In the genomic region with DNA sequence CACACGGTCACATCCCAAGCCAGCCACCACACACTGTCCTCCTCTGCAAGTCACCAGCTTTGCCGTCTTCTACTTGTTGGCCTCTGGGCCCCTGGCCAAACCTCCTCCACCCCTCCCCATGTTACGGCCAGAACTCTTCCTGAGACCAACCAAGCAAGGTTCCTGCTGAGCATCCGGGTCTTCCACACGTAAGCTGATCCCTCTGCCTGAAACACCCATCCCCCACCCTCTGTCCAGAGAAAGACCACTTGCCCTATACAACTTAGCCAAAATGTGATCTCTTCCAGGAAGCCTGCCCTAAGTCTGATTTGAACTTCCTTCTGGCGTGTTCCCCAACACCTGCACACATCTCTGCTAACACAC, we compare ENCODE assay signal across 13 cellular contexts. TPM values are rescaled to one million over a fixed set of nuclear protein-coding genes. Genes with fewer than 3 reads are reported as not detected.
DNase-seq lines count a peak whose midpoint lies in the region; ATAC-seq and TF ChIP-seq lines count a peak whose summit lies in the region.
"Had no signal": no experiment of that assay in that cellular context is flagged by ENCODE, and none has a peak within 500 bp of the region (broad histone marks: within the 10 kb centered on the region; RNA-seq: fewer than 3 reads in every experiment).

No MANE protein-coding gene starts in this region.

- no peak for DNase-seq in activated T-cell treated with anti-CD3 and anti-CD28 coated beads, Interleukin-2, amount 50 U/mL, for 24 hours
- DNase-seq in activated T-cell treated with anti-CD3 and anti-CD28 coated beads, Interleukin-2, amount 50 U/mL, for 4 hours: no peak
- DNase-seq in PC-9: peak in 1 of 2 experiments; percentile 47
- DNase-seq in fibroblast of gingiva (ENCODE audit: low read depth): peak; percentile 42
- DNase-seq in pulmonary artery endothelial cell (ENCODE audit: low read depth, low spot score): peak; percentile 35
- DNase-seq in stimulated activated CD4-positive, alpha-beta T cell treated with anti-CD3 and anti-CD28 coated beads, Interleukin-2, amount 100 ng/mL, for 48 hours: no peak
- DNase-seq in adrenal gland: no peak
- no peak for DNase-seq in effector memory CD8-positive, alpha-beta T cell
- DNase-seq: kidney, NCI-H1930 had no signal

- H3K4me1 Mint-ChIP-seq in activated T-cell treated with anti-CD3 and anti-CD28 coated beads, Interleukin-2, amount 50 U/mL, for 24 hours (ENCODE audit: low read depth): no peaks in the 10 kb centered on the region
- H3K4me1 Mint-ChIP-seq in activated T-cell treated with anti-CD3 and anti-CD28 coated beads, Interleukin-2, amount 50 U/mL, for 4 hours (ENCODE audit: low read depth): no peaks in the 10 kb centered on the region
- H3K4me1 Mint-ChIP-seq in effector memory CD8-positive, alpha-beta T cell (ENCODE audit: low read depth in 2 of 2): no peaks in the 10 kb centered on the region
- H3K4me1 Mint-ChIP-seq: stimulated activated effector memory CD8-positive, alpha-beta T cell treated with anti-CD3 and anti-CD28 coated beads, Interleukin-12 subunit alpha, Interleukin-12 subunit beta, amount 100 ng/mL, for 72 hours had no signal

- no peaks in the 10 kb centered on the region for H3K27me3 ChIP-seq in PC-9 (ENCODE audit: insufficient read depth, low read depth)
- H3K27me3 ChIP-seq in adrenal gland: no peaks in the 10 kb centered on the region

- POLR2A ChIA-PET in PC-9 (lab: Charles Lee; ENCODE audit: unreplicated experiment): interaction anchor here (0.6 kb wide), 1 partner anchor 10 kb away, joined by 6 read pairs; no protein-coding TSS in a partner anchor

- H3K4me3 ChIP-seq in PC-9: no peak overlapping the region
- H3K4me3 ChIP-seq in adrenal gland: no peak overlapping the region

- H4K20me1 ChIP-seq in PC-9 (ENCODE audit: insufficient read depth): peaks cover 10% of the 10 kb centered on the region

- H3K9me2 ChIP-seq in PC-9 (ENCODE audit: insufficient read depth): no peaks in the 10 kb centered on the region

- H3K4me1 ChIP-seq in PC-9 (replicated peaks; ENCODE audit: insufficient read depth): peaks cover 22% of the 10 kb centered on the region
- H3K4me1 ChIP-seq in adrenal gland (replicated peaks in 1 of 2): no peaks in the 10 kb centered on the region

- 0 out of 2 replicates have a peak, but pooled peaks cover 7% of the 10 kb centered on the region for H3K79me2 ChIP-seq in PC-9 (ENCODE audit: low read depth)

- H3K36me3 ChIP-seq in PC-9 (ENCODE audit: low read depth) (peaks cover 54% of the 10 kb centered on the region), adrenal gland (replicated peaks in 1 of 2) (peaks cover 0 to 86% of the 10 kb centered on the region in 2 donors)

- peaks cover 27% of the 10 kb centered on the region; the same call in 1 of the 2 replicates for H3F3A ChIP-seq in PC-9 (ENCODE audit: insufficient read depth, low read depth)

- H3K27me3 Mint-ChIP-seq in activated T-cell treated with anti-CD3 and anti-CD28 coated beads, Interleukin-2, amount 50 U/mL, for 24 hours: no peaks in the 10 kb centered on the region
- H3K27me3 Mint-ChIP-seq in activated T-cell treated with anti-CD3 and anti-CD28 coated beads, Interleukin-2, amount 50 U/mL, for 4 hours (ENCODE audit: low read depth): no peaks in the 10 kb centered on the region
- H3K27me3 Mint-ChIP-seq in effector memory CD8-positive, alpha-beta T cell: no peaks in the 10 kb centered on the region

- BruUV-seq in PC-9 (replicated peaks; lab: Mats Ljungman, UMichigan): no TSS peak

- no peak for TF ChIP-seq CTCF in PC-9 (conservative IDR thresholded peaks at IDR 0.05)
- no peak for TF ChIP-seq CTCF in adrenal gland (IDR thresholded peaks at IDR 0.05)

- H3K27ac ChIP-seq in PC-9 (peak overlapping the region; percentile 48; the same call in 1 of the 2 replicates), adrenal gland (peak overlapping the region in 1 of 5 donors; percentile 26)

- no peak overlapping the region for H3K4me3 Mint-ChIP-seq in activated T-cell treated with anti-CD3 and anti-CD28 coated beads, Interleukin-2, amount 50 U/mL, for 24 hours
- H3K4me3 Mint-ChIP-seq in activated T-cell treated with anti-CD3 and anti-CD28 coated beads, Interleukin-2, amount 50 U/mL, for 4 hours: no peak overlapping the region
- no peak overlapping the region for H3K4me3 Mint-ChIP-seq in effector memory CD8-positive, alpha-beta T cell
- H3K4me3 Mint-ChIP-seq: stimulated activated effector memory CD8-positive, alpha-beta T cell treated with anti-CD3 and anti-CD28 coated beads, Interleukin-12 subunit alpha, Interleukin-12 subunit beta, amount 100 ng/mL, for 72 hours had no signal

- H3K27ac Mint-ChIP-seq in activated T-cell treated with anti-CD3 and anti-CD28 coated beads, Interleukin-2, amount 50 U/mL, for 24 hours: peak overlapping the region; percentile 38
- peak overlapping the region in 1 of 2 donors; percentile 67 for H3K27ac Mint-ChIP-seq in effector memory CD8-positive, alpha-beta T cell
- H3K27ac Mint-ChIP-seq: stimulated activated effector memory CD8-positive, alpha-beta T cell treated with anti-CD3 and anti-CD28 coated beads, Interleukin-12 subunit alpha, Interleukin-12 subunit beta, amount 100 ng/mL, for 72 hours had no signal

- TF ChIP-seq POLR2A in adrenal gland (IDR thresholded peaks at IDR 0.05): no peak

- 65 to 81% (median 75%) methylated on average over 4 to 6 of the region's 6 CpGs for WGBS in adrenal gland, 4 donors

- H3K9me3 ChIP-seq in PC-9 (ENCODE audit: insufficient read depth, low read depth) (no peaks in the 10 kb centered on the region), adrenal gland (replicated peaks in 1 of 3) (no peaks in the 10 kb centered on the region)

- no peak for ATAC-seq in activated T-cell treated with anti-CD3 and anti-CD28 coated beads, Interleukin-2, amount 50 U/mL, for 4 hours
- no peak for ATAC-seq in effector memory CD8-positive, alpha-beta T cell (replicated peaks)
- ATAC-seq: stimulated activated effector memory CD8-positive, alpha-beta T cell treated with anti-CD3 and anti-CD28 coated beads, Interleukin-12 subunit alpha, Interleukin-12 subunit beta, amount 100 ng/mL, for 72 hours had no signal

- H3K4me2 ChIP-seq in PC-9: no peak overlapping the region; the same call in 1 of the 2 replicates

- H3K9me3 Mint-ChIP-seq in activated T-cell treated with anti-CD3 and anti-CD28 coated beads, Interleukin-2, amount 50 U/mL, for 24 hours: no peaks in the 10 kb centered on the region
- no peaks in the 10 kb centered on the region for H3K9me3 Mint-ChIP-seq in activated T-cell treated with anti-CD3 and anti-CD28 coated beads, Interleukin-2, amount 50 U/mL, for 4 hours
- no peaks in the 10 kb centered on the region for H3K9me3 Mint-ChIP-seq in effector memory CD8-positive, alpha-beta T cell
- H3K9me3 Mint-ChIP-seq: stimulated activated effector memory CD8-positive, alpha-beta T cell treated with anti-CD3 and anti-CD28 coated beads, Interleukin-12 subunit alpha, Interleukin-12 subunit beta, amount 100 ng/mL, for 72 hours had no signal

- H2AFZ ChIP-seq in PC-9: no peak overlapping the region

- intact Hi-C loops in PC-9 (cut with micrococcal nuclease; ENCODE audit: unreplicated experiment): loop anchor here (5.0 kb wide), 1 partner anchor 260 kb away; no protein-coding TSS in a partner anchor
- intact Hi-C loops in adrenal gland (cut with DNase I): no loop called here

- CTCF ChIA-PET in PC-9 (lab: Charles Lee): no interaction called here

- peaks cover 99% of the 10 kb centered on the region for H3K36me3 Mint-ChIP-seq in activated T-cell treated with anti-CD3 and anti-CD28 coated beads, Interleukin-2, amount 50 U/mL, for 24 hours (ENCODE audit: low read depth)
- peaks cover 25% of the 10 kb centered on the region for H3K36me3 Mint-ChIP-seq in activated T-cell treated with anti-CD3 and anti-CD28 coated beads, Interleukin-2, amount 50 U/mL, for 4 hours (ENCODE audit: insufficient read depth)
- peaks cover 85% of the 10 kb centered on the region for H3K36me3 Mint-ChIP-seq in effector memory CD8-positive, alpha-beta T cell (ENCODE audit: insufficient read depth)

RNA-seq across cellular contexts. Expression of a gene that starts 16.1 kb away (rescaled TPM):
- total RNA-seq in activated T-cell treated with anti-CD3 and anti-CD28 coated beads, Interleukin-2, amount 50 U/mL, for 4 hours: under 1 TPM; 0.24 to 0.86 (median 0.60) TPM
- total RNA-seq in PC-9 (2021) (0.63 and 0.74 TPM in 2 replicates), pulmonary artery endothelial cell (0.66 and 0.74 TPM in 2 replicates), adrenal gland (10 to 100 TPM in 1 of 8 donors, 1 to 10 TPM in 7; 2.0 to 10.2 (median 3.4) TPM)
- 10 to 100 TPM in 1 of 3 donors, 1 to 10 TPM in 1, under 1 TPM in 1; 0.15 to 21.9 (median 9.2) TPM for polyA plus RNA-seq in adrenal gland
- total RNA-seq: A673, HT-29 had no signal

RNA-seq across cellular contexts. Expression of a gene that starts 29.1 kb away (rescaled TPM):
- total RNA-seq in activated T-cell treated with anti-CD3 and anti-CD28 coated beads, Interleukin-2, amount 50 U/mL, for 4 hours: 100 to 1,000 TPM; 191 to 205 (median 192) TPM
- 142 and 160 TPM in 2 replicates for total RNA-seq in PC-9 (2021)
- 120 and 191 TPM in 2 replicates for total RNA-seq in pulmonary artery endothelial cell
- total RNA-seq in adrenal gland: 100 to 1,000 TPM in 1 of 8 donors, 10 to 100 TPM in 7; 63.6 to 134 (median 77.4) TPM
- polyA plus RNA-seq in adrenal gland: 10 to 100 TPM; 57.4 to 91.9 (median 78.8) TPM

RNA-seq across cellular contexts. Expression of a gene that starts 44.4 kb away (rescaled TPM):
- total RNA-seq in activated T-cell treated with anti-CD3 and anti-CD28 coated beads, Interleukin-2, amount 50 U/mL, for 4 hours: 10 to 100 TPM; 57.0 to 62.4 (median 60.9) TPM
- total RNA-seq in PC-9 (2021) (54.5 and 62.7 TPM in 2 replicates), pulmonary artery endothelial cell (63.9 and 108 TPM in 2 replicates), adrenal gland (100 to 1,000 TPM in 2 of 8 donors, 10 to 100 TPM in 6; 61.6 to 133 (median 83.3) TPM)
- polyA plus RNA-seq in adrenal gland: 10 to 100 TPM; 31.2 to 71.5 (median 33.1) TPM

RNA-seq across cellular contexts. Expression of a gene that starts 51.8 kb away (rescaled TPM):
- total RNA-seq in activated T-cell treated with anti-CD3 and anti-CD28 coated beads, Interleukin-2, amount 50 U/mL, for 4 hours: 10 to 100 TPM; 57.4 to 57.8 (median 57.5) TPM
- total RNA-seq in PC-9 (2021) (21.2 and 22.3 TPM in 2 replicates), pulmonary artery endothelial cell (30.2 and 42.8 TPM in 2 replicates), adrenal gland (10 to 100 TPM; 16.1 to 31.9 (median 26.4) TPM)
- 10 to 100 TPM; 18.7 to 23.7 (median 21.4) TPM for polyA plus RNA-seq in adrenal gland

Comparison
In these comparisons a context has a peak if more than half of its experiments do, and no peak if none do; other contexts are left out.
1. DNase-seq: peak in fibroblast of gingiva (single experiment) and pulmonary artery endothelial cell (single experiment); none in activated T-cell treated with anti-CD3 and anti-CD28 coated beads, Interleukin-2, amount 50 U/mL, for 24 hours (single experiment), activated T-cell treated with anti-CD3 and anti-CD28 coated beads, Interleukin-2, amount 50 U/mL, for 4 hours (single experiment), stimulated activated CD4-positive, alpha-beta T cell treated with anti-CD3 and anti-CD28 coated beads, Interleukin-2, amount 100 ng/mL, for 48 hours (0 of 2), adrenal gland (0 of 7) and effector memory CD8-positive, alpha-beta T cell (0 of 3).